ENCODE assay signal across 8 cellular contexts in genomic region chr19:36008336-36008978, GRCh38. TPM values are rescaled to one million over a fixed set of nuclear protein-coding genes. Genes with fewer than 3 reads are reported as not detected.
DNase-seq lines count a peak whose midpoint lies in the region; ATAC-seq and TF ChIP-seq lines count a peak whose summit lies in the region.

SYNE4 (minus strand) TSS chr19:36008813; CDS start chr19:36008681, 132 bp downstream.

- H3K9me3 Mint-ChIP-seq in activated B cell treated with CpG ODN at 0.5 μM for 24 hours = no peaks in the 10 kb centered on the region

- peak within 1 kb of the TSS; percentile 67; the same call in 1 of the 2 replicates for H3K4me3 ChIP-seq in iPS DF 6.9 (ENCODE audit: low read length)
- H3K4me3 ChIP-seq in spleen = peak within 1 kb of the TSS in 7 of 8 donors; percentile 9 to 62 (median 29)

- H3K36me3 Mint-ChIP-seq in activated B cell treated with CpG ODN at 0.5 μM for 24 hours (ENCODE audit: low read depth) = no peaks in the 10 kb centered on the region

- no peaks in the 10 kb centered on the region for H3K27me3 Mint-ChIP-seq in activated B cell treated with CpG ODN at 0.5 μM for 24 hours

- H3K9me3 ChIP-seq in iPS DF 6.9 (ENCODE audit: control insufficient read depth, insufficient read depth, low read length) = no peaks in the 10 kb centered on the region
- no peaks in the 10 kb centered on the region for H3K9me3 ChIP-seq in spleen

- peaks cover 17% of the 10 kb centered on the region for H3K4me1 Mint-ChIP-seq in activated B cell treated with CpG ODN at 0.5 μM for 24 hours

- no peak for ATAC-seq in activated B cell treated with CpG ODN at 0.5 μM for 24 hours (ENCODE audit: low read depth)
- no peak for ATAC-seq in GM21515 (IDR thresholded peaks at IDR 0.05; ENCODE audit: unreplicated experiment)
- no peak for ATAC-seq in HG03280 (IDR thresholded peaks at IDR 0.05; ENCODE audit: unreplicated experiment)

- no peaks in the 10 kb centered on the region for H3K27me3 ChIP-seq in iPS DF 6.9 (ENCODE audit: control insufficient read depth, insufficient read depth, low read length)
- H3K27me3 ChIP-seq in spleen (replicated peaks in 1 of 7) = peaks cover 0 to 17% (median 0%) of the 10 kb centered on the region in 7 donors

- TF ChIP-seq POLR2A in spleen (IDR thresholded peaks at IDR 0.05) = no peak

- no CpG with 5 or more reads among the region's 19 CpGs for WGBS in iPS DF 6.9 (ENCODE audit: insufficient coverage, insufficient read length)
- 70 to 80% (median 71%) methylated on average over 8 to 19 of the region's 19 CpGs for WGBS in spleen, 5 donors

- peak within 1 kb of the TSS; percentile 66 for H3K4me3 Mint-ChIP-seq in activated B cell treated with CpG ODN at 0.5 μM for 24 hours

- H3K36me3 ChIP-seq in iPS DF 6.9 (ENCODE audit: control insufficient read depth, insufficient read depth, low read length) = peaks cover 8% of the 10 kb centered on the region; the same call in 1 of the 2 replicates
- H3K36me3 ChIP-seq in spleen = peaks cover 0 to 9% (median 0%) of the 10 kb centered on the region in 6 donors

- TF ChIP-seq CTCF in activated B cell treated with CpG ODN at 0.5 μM for 24 hours (IDR thresholded peaks at IDR 0.05) (no peak), spleen (IDR thresholded peaks at IDR 0.05 in 8 of 11, conservative IDR thresholded peaks at IDR 0.05 in 3 of 11) (no peak)

- no peak within 1 kb of the TSS for H3K27ac ChIP-seq in iPS DF 6.9 (ENCODE audit: low read length)
- peak within 1 kb of the TSS in 2 of 8 donors; percentile 27 to 49 for H3K27ac ChIP-seq in spleen

- intact Hi-C loops in activated B cell treated with CpG ODN at 0.5 μM for 24 hours (cut with micrococcal nuclease) (no loop called here), spleen (cut with DNase I; ENCODE audit: low total_unique reads) (no loop called here)

- no peak within 1 kb of the TSS for H3K27ac Mint-ChIP-seq in activated B cell treated with CpG ODN at 0.5 μM for 24 hours

- H3K4me1 ChIP-seq in iPS DF 6.9 (ENCODE audit: control insufficient read depth, insufficient read depth, low read length) (peaks cover 2% of the 10 kb centered on the region; the same call in 1 of the 2 replicates), spleen (peaks cover 5 to 29% (median 20%) of the 10 kb centered on the region in 6 donors)

- CTCF ChIA-PET in activated B cell treated with CpG ODN at 0.5 μM for 24 hours (lab: Charles Lee) = no interaction called here

- peak; percentile 42 for DNase-seq in NCI-H345 (lab: John Stamatoyannopoulos, UW)
- no peak for DNase-seq in NCI-H345 treated with DMSO at 0.1 percent for 48 hours (lab: John Stamatoyannopoulos, UW; ENCODE audit: unreplicated experiment)
- DNase-seq in activated B cell treated with CpG ODN at 0.5 μM for 24 hours = no peak
- DNase-seq in iPS DF 6.9 (ENCODE audit: low read depth, low spot score) = no peak
- DNase-seq in spleen = no peak
- DNase-seq in HPDE6-E6E7 (ENCODE audit: extremely low spot score) = no peak

- POLR2A ChIA-PET in activated B cell treated with CpG ODN at 0.5 μM for 24 hours (lab: Charles Lee) = no interaction called here

RNA-seq across cellular contexts. Expression of gene SYNE4, which starts in this region (rescaled TPM):
- total RNA-seq in activated B cell treated with CpG ODN at 0.5 μM for 24 hours = 2.1 and 3.7 TPM in 2 replicates
- 1 to 10 TPM in 4 of 7 donors, under 1 TPM in 2, not detected in 1; 0.54 to 1.6 (median 1.0) TPM for total RNA-seq in spleen
- under 1 TPM; 0.70 to 0.89 (median 0.85) TPM for polyA plus RNA-seq in spleen
